In genomic region chr15:60729850-60730458, GRCh38 we compare ENCODE assay signal across 15 cellular contexts.
A peak's percentile ranks its signal among the peaks of the same experiment; 100 is the strongest.
DNase-seq lines count a peak whose midpoint lies in the region; ATAC-seq lines count a peak whose summit lies in the region.
"Had no signal": no experiment of that assay in that cellular context is flagged by ENCODE, and none has a peak within 500 bp of the region (broad histone marks: within the 10 kb centered on the region; RNA-seq: fewer than 3 reads in every experiment).

No MANE protein-coding gene starts in this region.

- ATAC-seq in activated CD4-positive, CD25-positive, alpha-beta regulatory T cell treated with anti-CD3 and anti-CD28 coated beads, Interleukin-2, amount 50 U/mL, for 24 hours: peak; percentile 64 to 71
- peak; percentile 71 for ATAC-seq in left lobe of liver
- ATAC-seq in HG02884 (IDR thresholded peaks at IDR 0.05; ENCODE audit: unreplicated experiment): no peak
- ATAC-seq in HG02970 (IDR thresholded peaks at IDR 0.05; ENCODE audit: low FRiP score, unreplicated experiment): no peak
- ATAC-seq in HG03354 (IDR thresholded peaks at IDR 0.05; ENCODE audit: poor library complexity, severe bottlenecking, unreplicated experiment): no peak

- DNase-seq in activated CD4-positive, CD25-positive, alpha-beta regulatory T cell treated with anti-CD3 and anti-CD28 coated beads, Interleukin-2, amount 50 U/mL, for 72 hours: no peak
- DNase-seq in activated CD4-positive, alpha-beta T cell treated with anti-CD3 and anti-CD28 coated beads, Interleukin-2, amount 50 U/mL, for 48 hours: peak; percentile 52 to 68
- DNase-seq in left lobe of liver (ENCODE audit: low spot score): no peak
- DNase-seq in stimulated activated CD8-positive, alpha-beta memory T cell treated with anti-CD3 and anti-CD28 coated beads, Interleukin-2, amount 100 ng/mL, for 48 hours (ENCODE audit: low read depth in 2 of 2): peak; percentile 18
- DNase-seq: activated B cell treated with CpG ODN at 0.5 μM for 24 hours, colonic mucosa, immature natural killer cell, mesendoderm, NCI-H2029 treated with DMSO at 0.1 percent for 48 hours, NCI-H748 treated with DMSO at 0.1 percent for 48 hours, SW 1271 had no signal

Comparison
In these comparisons a context has a peak if more than half of its experiments do, and no peak if none do; other contexts are left out.
1. ATAC-seq: peak in activated CD4-positive, CD25-positive, alpha-beta regulatory T cell treated with anti-CD3 and anti-CD28 coated beads, Interleukin-2, amount 50 U/mL, for 24 hours (2 of 2) and left lobe of liver (single experiment); none in HG02884 (single experiment), HG02970 (single experiment) and HG03354 (single experiment).
2. DNase-seq: peak in activated CD4-positive, alpha-beta T cell treated with anti-CD3 and anti-CD28 coated beads, Interleukin-2, amount 50 U/mL, for 48 hours (2 of 2) and stimulated activated CD8-positive, alpha-beta memory T cell treated with anti-CD3 and anti-CD28 coated beads, Interleukin-2, amount 100 ng/mL, for 48 hours (2 of 2); none in activated CD4-positive, CD25-positive, alpha-beta regulatory T cell treated with anti-CD3 and anti-CD28 coated beads, Interleukin-2, amount 50 U/mL, for 72 hours (single experiment) and left lobe of liver (single experiment).